ENCODE assay signal across 14 cellular contexts in the genomic region with DNA sequence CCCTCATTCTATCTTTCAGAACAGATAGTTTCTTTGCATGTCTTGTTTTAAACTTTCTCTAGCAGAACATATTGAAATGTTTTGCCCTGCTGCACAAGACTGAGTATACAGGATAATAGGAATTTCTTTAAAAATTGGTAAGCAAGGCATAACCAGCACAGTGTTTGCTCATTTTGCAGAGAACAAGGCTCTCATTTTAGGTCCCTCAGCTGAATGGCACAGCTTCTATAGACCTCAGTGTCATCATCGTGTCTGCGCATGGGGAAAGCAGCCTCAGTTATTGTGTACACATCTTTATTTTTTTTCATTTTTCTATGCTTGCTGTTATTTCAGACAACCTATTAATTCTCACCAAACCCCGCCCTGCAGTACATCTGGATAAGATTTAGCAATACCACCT. TPM values are rescaled to one million over a fixed set of nuclear protein-coding genes. Genes with fewer than 3 reads are reported as not detected.
A peak's percentile ranks its signal among the peaks of the same experiment; 100 is the strongest.
DNase-seq lines count a peak whose midpoint lies in the region; ATAC-seq and TF ChIP-seq lines count a peak whose summit lies in the region.
"Had no signal": no experiment of that assay in that cellular context is flagged by ENCODE, and none has a peak within 500 bp of the region (broad histone marks: within the 10 kb centered on the region; RNA-seq: fewer than 3 reads in every experiment).

No MANE protein-coding gene starts in this region.

- H3K9me3 ChIP-seq in endodermal cell (ENCODE audit: control insufficient read depth, low read length) (no peaks in the 10 kb centered on the region), MM.1S (replicated peaks; ENCODE audit: insufficient read depth, low read length) (no peaks in the 10 kb centered on the region)
- H3K9me3 ChIP-seq: A549, Caco-2 had no signal

- H3K27me3 ChIP-seq in endodermal cell (ENCODE audit: control insufficient read depth, insufficient read depth, low read length, poor library complexity, severe bottlenecking): no peaks in the 10 kb centered on the region
- no peaks in the 10 kb centered on the region for H3K27me3 ChIP-seq in MM.1S (replicated peaks; ENCODE audit: insufficient read depth, low read length)

- H3K4me3 ChIP-seq in endodermal cell (ENCODE audit: low read length): no peak overlapping the region
- H3K4me3 ChIP-seq in MM.1S (ENCODE audit: low read length): no peak overlapping the region
- H3K4me3 ChIP-seq: A549 had no signal

- no peak overlapping the region for H2AFZ ChIP-seq in MM.1S (ENCODE audit: low read length)

- H3K27ac ChIP-seq in VCaP (peak overlapping the region; percentile 61), endodermal cell (ENCODE audit: low read depth, low read length) (no peak overlapping the region), temporal lobe (ENCODE audit: low read depth, low read length) (peak overlapping the region; percentile 24), MM.1S (ENCODE audit: low read length) (no peak overlapping the region)
- H3K27ac ChIP-seq: 22Rv1, A549, C4-2B had no signal

- H3K9me3 Mint-ChIP-seq in endodermal cell: no peaks in the 10 kb centered on the region
- H3K9me3 Mint-ChIP-seq: CD4-positive, alpha-beta T cell; H9 had no signal

- TF ChIP-seq CTCF in VCaP (conservative IDR thresholded peaks at IDR 0.05) (no peak), endodermal cell (conservative IDR thresholded peaks at IDR 0.05) (no peak), MM.1S (IDR thresholded peaks at IDR 0.05; ENCODE audit: low read length) (no peak)

- H4K20me1 ChIP-seq in MM.1S (ENCODE audit: insufficient read depth, low read length): no peaks in the 10 kb centered on the region

- ATAC-seq in GM18873 (IDR thresholded peaks at IDR 0.05; ENCODE audit: low FRiP score, unreplicated experiment): no peak
- ATAC-seq: A549 had no signal

- H3K4me1 Mint-ChIP-seq in endodermal cell: no peaks in the 10 kb centered on the region

- no peak overlapping the region for H3K4me3 Mint-ChIP-seq in endodermal cell
- H3K4me3 Mint-ChIP-seq: CD4-positive, alpha-beta T cell; H9 had no signal

- no peak overlapping the region for H3K27ac Mint-ChIP-seq in endodermal cell
- H3K27ac Mint-ChIP-seq: CD4-positive, alpha-beta T cell; H9 had no signal

- peaks cover 66% of the 10 kb centered on the region for H3K36me3 Mint-ChIP-seq in endodermal cell (ENCODE audit: low read depth)

- peak; percentile 3 for DNase-seq in endodermal cell
- DNase-seq in pons (ENCODE audit: low spot score): peak; percentile 67
- DNase-seq in MM.1S: no peak
- no peak for DNase-seq in UCSD-AML1 (lab: John Stamatoyannopoulos, UW; ENCODE audit: unreplicated experiment)
- DNase-seq: AML-193; Caco-2; CD4-positive, alpha-beta T cell; H9 had no signal

- no peaks in the 10 kb centered on the region for H3K79me2 ChIP-seq in MM.1S (ENCODE audit: low read length)

- H3K9ac ChIP-seq in endodermal cell (ENCODE audit: extremely low read depth, low read length, poor library complexity, severe bottlenecking): no peak overlapping the region
- H3K9ac ChIP-seq in MM.1S (ENCODE audit: low read length): no peak overlapping the region

- no peaks in the 10 kb centered on the region; the same call in 1 of the 2 replicates for H3F3A ChIP-seq in MM.1S (ENCODE audit: insufficient read depth, low read length)

- WGBS in endodermal cell (ENCODE audit: insufficient coverage in 1 of 2, insufficient read length in 1 of 2), 2 experiments: 96 to 98% methylated on average over 3 of the region's 3 CpGs

- H3K9me2 ChIP-seq in MM.1S (replicated peaks; ENCODE audit: insufficient read depth, low read length): no peaks in the 10 kb centered on the region

- no peaks in the 10 kb centered on the region for H3K27me3 Mint-ChIP-seq in endodermal cell (ENCODE audit: insufficient read depth)
- H3K27me3 Mint-ChIP-seq: CD4-positive, alpha-beta T cell had no signal

- H3K4me2 ChIP-seq in MM.1S (ENCODE audit: low read depth, low read length): no peak overlapping the region
- H3K4me2 ChIP-seq: A549 had no signal

- H3K4me1 ChIP-seq in endodermal cell (ENCODE audit: control insufficient read depth, insufficient read depth, low read length): no peaks in the 10 kb centered on the region
- peaks cover 4% of the 10 kb centered on the region for H3K4me1 ChIP-seq in MM.1S (ENCODE audit: low read length)
- H3K4me1 ChIP-seq: Caco-2 had no signal

- H3K36me3 ChIP-seq in endodermal cell (ENCODE audit: control insufficient read depth, insufficient read depth, low read length) (peaks cover 87% of the 10 kb centered on the region), MM.1S (replicated peaks; ENCODE audit: insufficient read depth, low read length) (peaks cover 5% of the 10 kb centered on the region; the same call in 1 of the 2 replicates)

RNA-seq across cellular contexts. Expression of a gene that starts 35.7 kb away (rescaled TPM):
- total RNA-seq in endodermal cell: 10 to 100 TPM; 37.5 to 56.2 TPM
- 46.2 TPM for polyA plus RNA-seq in endodermal cell (2013, experiment 1 of 2)
- 37.1 TPM for polyA plus RNA-seq in endodermal cell (2013, experiment 2 of 2)
- total RNA-seq in temporal lobe: 24.8 TPM

RNA-seq across cellular contexts. Expression of a gene that starts 36.0 kb away (rescaled TPM):
- 10 to 100 TPM; 22.1 to 29.6 TPM for total RNA-seq in endodermal cell
- polyA plus RNA-seq in endodermal cell (2013, experiment 1 of 2): 31.6 TPM
- 27.7 TPM for polyA plus RNA-seq in endodermal cell (2013, experiment 2 of 2)
- total RNA-seq in temporal lobe: 25.8 TPM

Comparison
In these comparisons a context has a peak if more than half of its experiments do, and no peak if none do; other contexts are left out.
1. H3K27ac ChIP-seq: peak in VCaP (single experiment) and temporal lobe (single experiment); none in endodermal cell (single experiment) and MM.1S (single experiment).
2. DNase-seq: peak in endodermal cell (single experiment) and pons (single experiment); none in MM.1S (single experiment) and UCSD-AML1 (single experiment).